Comparison of ENCODE assay signal across 8 cellular contexts in genomic region chr10:32365404-32365803, GRCh38. TPM values are rescaled to one million over a fixed set of nuclear protein-coding genes. Genes with fewer than 3 reads are reported as not detected.
DNase-seq lines count a peak whose midpoint lies in the region; ATAC-seq and TF ChIP-seq lines count a peak whose summit lies in the region.
"Not testable (repeated sequence)": the region's sequence is repeated elsewhere in the genome, so short reads cannot be mapped to it uniquely, and the experiment has no call there.

No MANE protein-coding gene starts in this region.

- H3K36me3 ChIP-seq in A673 (ENCODE audit: insufficient read depth, low read length, poor library complexity, severe bottlenecking): peaks cover 63% of the 10 kb centered on the region
- H3K36me3 ChIP-seq in CD8-positive, alpha-beta T cell (ENCODE audit: insufficient read depth, low read length): not testable (repeated sequence)

- CTCF ChIA-PET in A673 (lab: Charles Lee): interaction anchor here (0.6 kb wide), 1 partner anchor 361 kb away, joined by 4 read pairs; no protein-coding TSS in a partner anchor
- CTCF ChIA-PET in CD8-positive, alpha-beta T cell (lab: Charles Lee): interaction anchor here (0.6 to 1.3 kb wide), 2 partner anchors 18 to 20 kb away, joined by 3 to 4 read pairs; no protein-coding TSS in a partner anchor
- CTCF ChIA-PET in activated CD4-positive, alpha-beta memory T cell treated with anti-CD3 and anti-CD28 coated beads for 36 hours (lab: Charles Lee): interaction anchor here (2.3 kb wide), 2 partner anchors 19 to 503 kb away, joined by 5 to 6 read pairs; no protein-coding TSS in a partner anchor
- CTCF ChIA-PET in activated naive CD4-positive, alpha-beta T cell treated with anti-CD3 and anti-CD28 coated beads, Interleukin-2, amount 10 ng/mL, durations not matched to agents 7 days and 5 days (lab: Charles Lee): not testable (repeated sequence)

- H3K27ac Mint-ChIP-seq in CD8-positive, alpha-beta T cell: peak overlapping the region; percentile 60
- peak overlapping the region; percentile 92 for H3K27ac Mint-ChIP-seq in T-helper 17 cell
- not testable (repeated sequence) for H3K27ac Mint-ChIP-seq in activated CD4-positive, alpha-beta memory T cell treated with anti-CD3 and anti-CD28 coated beads for 36 hours; natural killer cell treated with Interleukin-12 subunit alpha and Interleukin-12 subunit beta and Interleukin-15 and Interleukin-18, amount 100 ng/mL, for 72 hours
- H3K27ac Mint-ChIP-seq in activated naive CD4-positive, alpha-beta T cell treated with anti-CD3 and anti-CD28 coated beads, Interleukin-2, amount 10 ng/mL, durations not matched to agents 7 days and 5 days: peak overlapping the region; percentile 55
- peak overlapping the region; percentile 71 for H3K27ac Mint-ChIP-seq in activated naive CD8-positive, alpha-beta T cell treated with anti-CD3 and anti-CD28 coated beads, Interleukin-2, amount 50 U/mL, for 24 hours

- not testable (repeated sequence) for BruUV-seq in A673 (replicated peaks; lab: Mats Ljungman, UMichigan)

- not testable (repeated sequence) for DNase-seq in A673 (ENCODE audit: low spot score); CD8-positive, alpha-beta T cell; T-helper 17 cell; activated T-cell treated with anti-CD3 and anti-CD28 coated beads, Interleukin-2, amount 50 U/mL, for 4 hours; activated naive CD4-positive, alpha-beta T cell treated with anti-CD3 and anti-CD28 coated beads, Interleukin-2, amount 10 ng/mL, durations not matched to agents 7 days and 5 days; activated naive CD8-positive, alpha-beta T cell treated with anti-CD3 and anti-CD28 coated beads, Interleukin-2, amount 50 U/mL, for 24 hours; natural killer cell treated with Interleukin-12 subunit alpha and Interleukin-12 subunit beta and Interleukin-15 and Interleukin-18, amount 100 ng/mL, for 72 hours (ENCODE audit: low spot score)
- DNase-seq in activated CD4-positive, alpha-beta memory T cell treated with anti-CD3 and anti-CD28 coated beads for 36 hours: peak; percentile 36

- peak overlapping the region; percentile 32 for H3K27ac ChIP-seq in A673 (ENCODE audit: low read depth, low read length, poor library complexity, severe bottlenecking)
- H3K27ac ChIP-seq in CD8-positive, alpha-beta T cell (ENCODE audit: low read depth, low read length): not testable (repeated sequence)

- H3K9me3 Mint-ChIP-seq in CD8-positive, alpha-beta T cell; activated CD4-positive, alpha-beta memory T cell treated with anti-CD3 and anti-CD28 coated beads for 36 hours; activated T-cell treated with anti-CD3 and anti-CD28 coated beads, Interleukin-2, amount 50 U/mL, for 4 hours; activated naive CD4-positive, alpha-beta T cell treated with anti-CD3 and anti-CD28 coated beads, Interleukin-2, amount 10 ng/mL, durations not matched to agents 7 days and 5 days; activated naive CD8-positive, alpha-beta T cell treated with anti-CD3 and anti-CD28 coated beads, Interleukin-2, amount 50 U/mL, for 24 hours; natural killer cell treated with Interleukin-12 subunit alpha and Interleukin-12 subunit beta and Interleukin-15 and Interleukin-18, amount 100 ng/mL, for 72 hours: not testable (repeated sequence)

- H3K4me1 ChIP-seq in A673 (ENCODE audit: insufficient read depth, low read length, poor library complexity, severe bottlenecking): peaks cover 63% of the 10 kb centered on the region
- H3K4me1 ChIP-seq in CD8-positive, alpha-beta T cell (ENCODE audit: insufficient read depth, low read length): peaks cover 40% of the 10 kb centered on the region

- H3K4me3 ChIP-seq in A673 (ENCODE audit: low read depth, low read length, poor library complexity, severe bottlenecking); CD8-positive, alpha-beta T cell (ENCODE audit: low read depth, low read length): not testable (repeated sequence)

- not testable (repeated sequence) for H3K27me3 ChIP-seq in A673 (replicated peaks; ENCODE audit: insufficient read depth, low read depth, low read length, poor library complexity); CD8-positive, alpha-beta T cell (ENCODE audit: insufficient read depth, low read length)

- peaks cover 12% of the 10 kb centered on the region for H3K36me3 Mint-ChIP-seq in CD8-positive, alpha-beta T cell
- H3K36me3 Mint-ChIP-seq in T-helper 17 cell (ENCODE audit: low read depth); activated CD4-positive, alpha-beta memory T cell treated with anti-CD3 and anti-CD28 coated beads for 36 hours; activated T-cell treated with anti-CD3 and anti-CD28 coated beads, Interleukin-2, amount 50 U/mL, for 4 hours (ENCODE audit: insufficient read depth); activated naive CD8-positive, alpha-beta T cell treated with anti-CD3 and anti-CD28 coated beads, Interleukin-2, amount 50 U/mL, for 24 hours (ENCODE audit: low read depth); natural killer cell treated with Interleukin-12 subunit alpha and Interleukin-12 subunit beta and Interleukin-15 and Interleukin-18, amount 100 ng/mL, for 72 hours: not testable (repeated sequence)
- H3K36me3 Mint-ChIP-seq in activated naive CD4-positive, alpha-beta T cell treated with anti-CD3 and anti-CD28 coated beads, Interleukin-2, amount 10 ng/mL, durations not matched to agents 7 days and 5 days: peaks cover 24% of the 10 kb centered on the region

- POLR2A ChIA-PET in A673 (lab: Charles Lee; ENCODE audit: low non-redundant PET): interaction anchor here (0.7 kb wide), 1 partner anchor 24 kb away, joined by 16 read pairs; no protein-coding TSS in a partner anchor
- POLR2A ChIA-PET in CD8-positive, alpha-beta T cell (lab: Charles Lee): interaction anchor here (0.8 kb wide), 1 partner anchor 13 kb away, joined by 5 read pairs; no protein-coding TSS in a partner anchor
- POLR2A ChIA-PET in activated CD4-positive, alpha-beta memory T cell treated with anti-CD3 and anti-CD28 coated beads for 36 hours (lab: Charles Lee): interaction anchor here (0.6 kb wide), 1 partner anchor 11 kb away, joined by 3 read pairs; no protein-coding TSS in a partner anchor

- ATAC-seq in CD8-positive, alpha-beta T cell; T-helper 17 cell; activated T-cell treated with anti-CD3 and anti-CD28 coated beads, Interleukin-2, amount 50 U/mL, for 4 hours; activated naive CD8-positive, alpha-beta T cell treated with anti-CD3 and anti-CD28 coated beads, Interleukin-2, amount 50 U/mL, for 24 hours; natural killer cell treated with Interleukin-12 subunit alpha and Interleukin-12 subunit beta and Interleukin-15 and Interleukin-18, amount 100 ng/mL, for 72 hours: not testable (repeated sequence)

- not testable (repeated sequence) for H3K9me3 ChIP-seq in A673 (ENCODE audit: low read depth, low read length, poor library complexity, severe bottlenecking); CD8-positive, alpha-beta T cell (ENCODE audit: low read length); T-helper 17 cell (ENCODE audit: control insufficient read depth, low read length, poor library complexity, severe bottlenecking)

- intact Hi-C loops in A673 (cut with micrococcal nuclease; ENCODE audit: unreplicated experiment): loop anchor here (5.0 kb wide), 1 partner anchor 108 kb away; no protein-coding TSS in a partner anchor
- intact Hi-C loops in CD8-positive, alpha-beta T cell (cut with DNase I, micrococcal nuclease): loop anchor here (5.0 kb wide), 2 partner anchors 503 to 642 kb away; no protein-coding TSS in a partner anchor
- intact Hi-C loops in activated CD4-positive, alpha-beta memory T cell treated with anti-CD3 and anti-CD28 coated beads for 36 hours (cut with micrococcal nuclease): loop anchor here (5.0 kb wide), 1 partner anchor 153 kb away; no protein-coding TSS in a partner anchor

- H3K27me3 Mint-ChIP-seq in CD8-positive, alpha-beta T cell (ENCODE audit: low read depth); T-helper 17 cell; activated CD4-positive, alpha-beta memory T cell treated with anti-CD3 and anti-CD28 coated beads for 36 hours; activated T-cell treated with anti-CD3 and anti-CD28 coated beads, Interleukin-2, amount 50 U/mL, for 4 hours (ENCODE audit: low read depth); activated naive CD4-positive, alpha-beta T cell treated with anti-CD3 and anti-CD28 coated beads, Interleukin-2, amount 10 ng/mL, durations not matched to agents 7 days and 5 days; activated naive CD8-positive, alpha-beta T cell treated with anti-CD3 and anti-CD28 coated beads, Interleukin-2, amount 50 U/mL, for 24 hours; natural killer cell treated with Interleukin-12 subunit alpha and Interleukin-12 subunit beta and Interleukin-15 and Interleukin-18, amount 100 ng/mL, for 72 hours: not testable (repeated sequence)

- TF ChIP-seq CTCF in A673 (conservative IDR thresholded peaks at IDR 0.05; ENCODE audit: low read depth, low read length); CD8-positive, alpha-beta T cell (IDR thresholded peaks at IDR 0.05): not testable (repeated sequence)

- H3K4me3 Mint-ChIP-seq in CD8-positive, alpha-beta T cell; activated CD4-positive, alpha-beta memory T cell treated with anti-CD3 and anti-CD28 coated beads for 36 hours: not testable (repeated sequence)
- H3K4me3 Mint-ChIP-seq in T-helper 17 cell: peak overlapping the region; percentile 80
- H3K4me3 Mint-ChIP-seq in activated T-cell treated with anti-CD3 and anti-CD28 coated beads, Interleukin-2, amount 50 U/mL, for 4 hours: peak overlapping the region; percentile 37
- peak overlapping the region; percentile 45 for H3K4me3 Mint-ChIP-seq in activated naive CD4-positive, alpha-beta T cell treated with anti-CD3 and anti-CD28 coated beads, Interleukin-2, amount 10 ng/mL, durations not matched to agents 7 days and 5 days
- H3K4me3 Mint-ChIP-seq in activated naive CD8-positive, alpha-beta T cell treated with anti-CD3 and anti-CD28 coated beads, Interleukin-2, amount 50 U/mL, for 24 hours: peak overlapping the region; percentile 53
- peak overlapping the region; percentile 11 for H3K4me3 Mint-ChIP-seq in natural killer cell treated with Interleukin-12 subunit alpha and Interleukin-12 subunit beta and Interleukin-15 and Interleukin-18, amount 100 ng/mL, for 72 hours

- peaks cover 66% of the 10 kb centered on the region for H3K4me1 Mint-ChIP-seq in CD8-positive, alpha-beta T cell (ENCODE audit: low read depth)
- H3K4me1 Mint-ChIP-seq in T-helper 17 cell: peaks cover 53% of the 10 kb centered on the region
- H3K4me1 Mint-ChIP-seq in activated CD4-positive, alpha-beta memory T cell treated with anti-CD3 and anti-CD28 coated beads for 36 hours (ENCODE audit: low read depth): peaks cover 68% of the 10 kb centered on the region
- peaks cover 70% of the 10 kb centered on the region for H3K4me1 Mint-ChIP-seq in activated T-cell treated with anti-CD3 and anti-CD28 coated beads, Interleukin-2, amount 50 U/mL, for 4 hours (ENCODE audit: low read depth)
- H3K4me1 Mint-ChIP-seq in activated naive CD4-positive, alpha-beta T cell treated with anti-CD3 and anti-CD28 coated beads, Interleukin-2, amount 10 ng/mL, durations not matched to agents 7 days and 5 days: peaks cover 62% of the 10 kb centered on the region
- H3K4me1 Mint-ChIP-seq in activated naive CD8-positive, alpha-beta T cell treated with anti-CD3 and anti-CD28 coated beads, Interleukin-2, amount 50 U/mL, for 24 hours: peaks cover 61% of the 10 kb centered on the region
- H3K4me1 Mint-ChIP-seq in natural killer cell treated with Interleukin-12 subunit alpha and Interleukin-12 subunit beta and Interleukin-15 and Interleukin-18, amount 100 ng/mL, for 72 hours (ENCODE audit: low read depth in 2 of 2): peaks cover 37 to 38% of the 10 kb centered on the region in 2 donors

RNA-seq across cellular contexts. Expression of gene EPC1, which starts 18.4 kb away (rescaled TPM):
- 75.7 and 75.8 TPM in 2 replicates for total RNA-seq in A673 (2021)
- total RNA-seq in CD8-positive, alpha-beta T cell: 100 to 1,000 TPM; 205 TPM
- total RNA-seq in T-helper 17 cell: 100 to 1,000 TPM; 178 to 189 TPM
- 10 to 100 TPM; 27.1 to 27.3 TPM for total RNA-seq in activated CD4-positive, alpha-beta memory T cell treated with anti-CD3 and anti-CD28 coated beads for 36 hours
- 10 to 100 TPM; 44.9 to 53.5 (median 46.0) TPM for total RNA-seq in activated T-cell treated with anti-CD3 and anti-CD28 coated beads, Interleukin-2, amount 50 U/mL, for 4 hours
- 10 to 100 TPM; 43.4 to 45.9 TPM for total RNA-seq in natural killer cell treated with Interleukin-12 subunit alpha and Interleukin-12 subunit beta and Interleukin-15 and Interleukin-18, amount 100 ng/mL, for 72 hours
